Comparison of ENCODE assay signal across 18 cellular contexts in the genomic region with DNA sequence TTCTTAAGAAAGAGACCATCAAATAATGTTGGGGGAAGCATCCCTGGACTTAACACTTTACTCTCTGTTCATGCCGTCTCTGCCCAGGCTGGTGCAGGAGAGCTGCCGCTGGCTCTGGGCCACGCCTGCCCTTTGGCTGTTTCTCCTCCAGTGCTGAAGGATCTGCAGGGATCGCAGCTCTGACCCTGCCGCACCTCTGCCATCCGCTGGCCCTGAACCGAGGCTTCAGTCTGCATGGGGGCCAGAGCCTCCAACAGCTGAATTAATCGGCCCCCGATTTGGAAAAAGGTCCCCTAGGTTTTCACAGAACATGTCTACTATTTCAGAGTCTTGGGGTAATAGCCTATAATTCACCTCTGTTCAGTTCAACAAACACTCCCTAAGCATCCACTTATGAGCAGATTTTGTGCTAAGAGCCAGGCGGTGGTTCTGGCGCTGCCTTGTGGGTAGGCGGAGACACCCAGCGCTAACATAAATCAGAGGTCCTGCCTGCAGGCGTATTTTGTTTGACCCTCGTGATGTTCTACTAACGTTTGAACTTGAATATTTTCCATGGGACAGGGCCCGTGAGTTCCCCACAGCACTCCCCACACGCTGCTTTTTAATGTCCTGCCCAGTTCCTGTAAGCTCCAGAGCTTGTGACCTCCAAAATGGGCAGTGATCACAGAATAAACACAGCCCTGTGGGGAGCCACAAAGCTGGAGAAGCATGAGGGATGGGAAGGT.
DNase-seq lines count a peak whose midpoint lies in the region; TF ChIP-seq lines count a peak whose summit lies in the region.
"Had no signal": no experiment of that assay in that cellular context is flagged by ENCODE, and none has a peak within 500 bp of the region (broad histone marks: within the 10 kb centered on the region; RNA-seq: fewer than 3 reads in every experiment).

No MANE protein-coding gene starts in this region.

- H2BK120ac ChIP-seq in mesenchymal stem cell (ENCODE audit: low read depth, low read length): no peak overlapping the region

- no peak overlapping the region for H3K4ac ChIP-seq in mesenchymal stem cell (ENCODE audit: low read depth in 1 of 2, low read length in 2 of 2)

- intact Hi-C loops in adrenal gland (cut with DNase I) (no loop called here), transverse colon (cut with DNase I; ENCODE audit: low total_unique reads) (no loop called here), head of caudate nucleus (cut with DNase I) (no loop called here)

- DNase-seq in NCI-H1436 (lab: John Stamatoyannopoulos, UW) (peak; percentile 22), NCI-H1436 treated with DMSO at 0.1 percent for 48 hours (lab: John Stamatoyannopoulos, UW) (no peak), adrenal gland (peak in 6 of 7 donors; percentile 65 to 78 (median 72)), mesenchymal stem cell (peak; percentile 41), transverse colon (no peak), SIG-M5 treated with dmso at 0.1 percent for 504 hours (lab: John Stamatoyannopoulos, UW; ENCODE audit: unreplicated experiment) (no peak), head of caudate nucleus (no peak), GOT3 (lab: John Stamatoyannopoulos, UW) (no peak)
- DNase-seq: BE2C; Calu3; CD4-positive, alpha-beta memory T cell; MG63; NCI-H1092 treated with DMSO at 0.1 percent for 48 hours; NCI-H187; NCI-H446 treated with DMSO at 0.1 percent for 48 hours; NCI-H82; Right ventricle myocardium superior had no signal

- H2AK5ac ChIP-seq in mesenchymal stem cell (ENCODE audit: low read length, severe bottlenecking): no peak overlapping the region

- H3K4me1 ChIP-seq in adrenal gland (replicated peaks in 1 of 2) (peaks cover 0 to 19% of the 10 kb centered on the region in 2 donors), mesenchymal stem cell (ENCODE audit: control insufficient read depth, insufficient read depth, low read depth, low read length) (no peaks in the 10 kb centered on the region), transverse colon (peaks cover 0 to 20% (median 7%) of the 10 kb centered on the region in 4 donors)
- H3K4me1 ChIP-seq: BE2C had no signal

- no peak for TF ChIP-seq EP300 in transverse colon (IDR thresholded peaks at IDR 0.05; ENCODE audit: low read depth)

- no peak overlapping the region for H2BK12ac ChIP-seq in mesenchymal stem cell (ENCODE audit: low read length in 2 of 2)

- H3K9ac ChIP-seq in mesenchymal stem cell (ENCODE audit: low read length): no peak overlapping the region

- no peaks in the 10 kb centered on the region for H3K36me3 ChIP-seq in adrenal gland (replicated peaks in 1 of 2)
- H3K36me3 ChIP-seq in mesenchymal stem cell (ENCODE audit: control insufficient read depth in 1 of 2, insufficient read depth in 2 of 2, low read depth in 1 of 2, low read length in 2 of 2): peaks cover 6 to 19% of the 10 kb centered on the region in 2 experiments
- H3K36me3 ChIP-seq in transverse colon: no peaks in the 10 kb centered on the region
- H3K36me3 ChIP-seq: BE2C, MG63 had no signal

- H3K9me3 ChIP-seq in adrenal gland (replicated peaks in 1 of 3) (peaks cover 0 to 3% (median 0%) of the 10 kb centered on the region in 3 donors), mesenchymal stem cell (ENCODE audit: control insufficient read depth, low read length) (peaks cover 4% of the 10 kb centered on the region), transverse colon (peaks cover 7 to 9% of the 10 kb centered on the region in 2 donors)
- H3K9me3 ChIP-seq: BE2C, MG63 had no signal

- H3K4me3 ChIP-seq in adrenal gland: no peak overlapping the region
- no peak overlapping the region for H3K4me3 ChIP-seq in mesenchymal stem cell (ENCODE audit: insufficient read depth in 1 of 2, low read depth in 1 of 2, low read length in 2 of 2)
- H3K4me3 ChIP-seq in transverse colon: no peak overlapping the region
- H3K4me3 ChIP-seq: MG63 had no signal

- H3K27ac ChIP-seq in adrenal gland: peak overlapping the region; percentile 55 to 88 (median 72)
- H3K27ac ChIP-seq in mesenchymal stem cell (ENCODE audit: low read length, poor library complexity, severe bottlenecking): no peak overlapping the region
- peak overlapping the region; percentile 13 to 44 (median 26) for H3K27ac ChIP-seq in transverse colon
- H3K27ac ChIP-seq: 22Rv1 had no signal

- no peak overlapping the region for H2BK5ac ChIP-seq in mesenchymal stem cell (ENCODE audit: low read depth, low read length, poor library complexity, severe bottlenecking)

- 52 to 67% (median 64%) methylated on average over 12 to 18 of the region's 18 CpGs for WGBS in adrenal gland, 4 donors
- 77% methylated on average over 18 of the region's 18 CpGs for WGBS in mesenchymal stem cell
- WGBS in transverse colon (ENCODE audit: low coverage in 1 of 2), 2 donors: 40 to 67% methylated on average over 2 to 18 of the region's 18 CpGs

- no peak overlapping the region for H2BK15ac ChIP-seq in mesenchymal stem cell (ENCODE audit: low read depth, poor library complexity, severe bottlenecking)

- no peak overlapping the region for H3K14ac ChIP-seq in mesenchymal stem cell (ENCODE audit: low read length in 2 of 2)

- H3K79me1 ChIP-seq in mesenchymal stem cell (replicated peaks; ENCODE audit: low read length, poor library complexity, severe bottlenecking): no peaks in the 10 kb centered on the region

- H2AFZ ChIP-seq in mesenchymal stem cell (ENCODE audit: low read depth, low read length): no peak overlapping the region

- H3K23ac ChIP-seq in mesenchymal stem cell (ENCODE audit: low read length in 2 of 2): no peak overlapping the region

- H3K18ac ChIP-seq in mesenchymal stem cell (ENCODE audit: low read depth in 1 of 2, low read length in 2 of 2): no peak overlapping the region

- no peaks in the 10 kb centered on the region for H3K27me3 ChIP-seq in adrenal gland
- H3K27me3 ChIP-seq in mesenchymal stem cell (ENCODE audit: control insufficient read depth in 1 of 2, insufficient read depth in 1 of 2, low read length in 2 of 2): peaks cover 0 to 43% of the 10 kb centered on the region in 2 experiments
- no peaks in the 10 kb centered on the region for H3K27me3 ChIP-seq in transverse colon
- H3K27me3 ChIP-seq: MG63 had no signal

- H4K91ac ChIP-seq in mesenchymal stem cell (ENCODE audit: low read length): no peak overlapping the region

- in situ Hi-C loops in transverse colon (cut with MboI; ENCODE audit: low pct_ligation_motif_present in 1 of 4, low pct_unique_long_range_greater_than_20kb in 1 of 4, low sequenced_read_pairs in 3 of 4): no loop called here

- TF ChIP-seq POLR2A in adrenal gland (IDR thresholded peaks at IDR 0.05): no peak
- no peak for TF ChIP-seq POLR2A in transverse colon (IDR thresholded peaks at IDR 0.05)

- H4K8ac ChIP-seq in mesenchymal stem cell (ENCODE audit: low read length): no peak overlapping the region

- H3K4me2 ChIP-seq in mesenchymal stem cell (ENCODE audit: low read length, poor library complexity, severe bottlenecking): no peak overlapping the region

- TF ChIP-seq CTCF in adrenal gland (IDR thresholded peaks at IDR 0.05) (no peak), transverse colon (IDR thresholded peaks at IDR 0.05) (no peak)

Comparison
In these comparisons a context has a peak if more than half of its experiments do, and no peak if none do; other contexts are left out.
1. DNase-seq: peak in NCI-H1436 (single experiment), adrenal gland (6 of 7) and mesenchymal stem cell (single experiment); none in NCI-H1436 treated with DMSO at 0.1 percent for 48 hours (single experiment), transverse colon (single experiment), SIG-M5 treated with dmso at 0.1 percent for 504 hours (single experiment), head of caudate nucleus (0 of 42) and GOT3 (single experiment).